10 cellular contexts compared by ENCODE assay signal in the genomic region with DNA sequence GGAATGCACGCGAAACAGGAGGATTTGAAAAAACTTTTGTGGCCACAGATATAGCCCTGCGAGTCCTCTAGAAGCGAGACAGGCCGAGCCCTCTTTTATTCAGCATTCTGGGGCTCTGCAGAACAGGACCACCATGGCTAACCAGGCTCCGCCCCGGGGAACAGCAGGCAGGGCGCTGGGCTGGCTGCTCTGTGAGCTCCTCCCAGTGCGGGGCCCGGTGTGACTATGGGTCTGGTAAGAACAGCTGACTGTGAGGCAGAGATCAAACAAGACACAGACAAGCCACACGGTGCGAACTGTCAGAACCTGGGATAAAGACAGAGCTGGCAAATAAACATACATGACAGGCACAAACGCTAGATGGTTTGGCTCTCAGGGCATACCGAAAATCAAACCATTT. TPM values are rescaled to one million over a fixed set of nuclear protein-coding genes. Genes with fewer than 3 reads are reported as not detected.
DNase-seq lines count a peak whose midpoint lies in the region; ATAC-seq, FAIRE-seq and TF ChIP-seq lines count a peak whose summit lies in the region.
"Had no signal": no experiment of that assay in that cellular context is flagged by ENCODE, and none has a peak within 500 bp of the region (broad histone marks: within the 10 kb centered on the region; RNA-seq: fewer than 3 reads in every experiment).

No MANE protein-coding gene starts in this region.

- ATAC-seq in GM18868 (IDR thresholded peaks at IDR 0.05; ENCODE audit: unreplicated experiment), result no peak

- 37% methylated on average over 14 of the region's 14 CpGs for WGBS in prostate gland

- no peaks in the 10 kb centered on the region; the same call in 1 of the 2 replicates for H3K36me3 ChIP-seq in H7 (replicated peaks; ENCODE audit: control insufficient read depth, insufficient read depth, low read length)
- H3K36me3 ChIP-seq in SK-N-MC (ENCODE audit: insufficient read depth, low read length), result peaks cover 17% of the 10 kb centered on the region
- no peaks in the 10 kb centered on the region for H3K36me3 ChIP-seq in left ventricle myocardium inferior
- H3K36me3 ChIP-seq in prostate gland, result no peaks in the 10 kb centered on the region

- H3K9ac ChIP-seq in SK-N-MC (ENCODE audit: insufficient read length), result no peak overlapping the region

- intact Hi-C loops in left ventricle myocardium inferior (cut with micrococcal nuclease), result no loop called here
- intact Hi-C loops in prostate gland (cut with DNase I), result no loop called here

- peak; percentile 86 for DNase-seq in H7
- no peak for DNase-seq in SK-N-MC (ENCODE audit: low read depth, low spot score)
- DNase-seq in left ventricle myocardium inferior, result peak; percentile 18
- peak; percentile 72 for DNase-seq in prostate gland (ENCODE audit: low spot score)
- DNase-seq in amygdala (lab: John Stamatoyannopoulos, UW), result no peak
- no peak for DNase-seq in stimulated activated CD4-positive, alpha-beta T cell treated with anti-CD3 and anti-CD28 coated beads, Interleukin-2, amount 100 ng/mL, for 48 hours
- no peak for DNase-seq in RCC 7860 (ENCODE audit: low spot score)
- DNase-seq: activated CD4-positive, alpha-beta T cell treated with anti-CD3 and anti-CD28 coated beads, Interleukin-2, amount 10 ng/mL, durations not matched to agents 24 days and 14 days had no signal

- TF ChIP-seq POLR2A in prostate gland (IDR thresholded peaks at IDR 0.05), result no peak

- H3K9me3 ChIP-seq in SK-N-MC (ENCODE audit: low read depth, low read length) (0 out of 2 replicates have a peak, but pooled peaks cover under 1% of the 10 kb centered on the region), left ventricle myocardium inferior (replicated peaks) (no peaks in the 10 kb centered on the region), prostate gland (no peaks in the 10 kb centered on the region)

- TF ChIP-seq CTCF in left ventricle myocardium inferior (IDR thresholded peaks at IDR 0.05; ENCODE audit: borderline replicate concordance) (no peak), prostate gland (IDR thresholded peaks at IDR 0.05) (no peak)

- H3K4me1 ChIP-seq in left ventricle myocardium inferior (peaks cover 68% of the 10 kb centered on the region), prostate gland (replicated peaks) (peaks cover 25% of the 10 kb centered on the region)

- FAIRE-seq in RCC 7860 (lab: Jason Lieb, UNC), result no peak

- peak overlapping the region; percentile 93; the same call in 1 of the 2 replicates for H3K27ac ChIP-seq in SK-N-MC
- H3K27ac ChIP-seq in left ventricle myocardium inferior (replicated peaks), result peak overlapping the region; percentile 83
- peak overlapping the region; percentile 73 to 76 for H3K27ac ChIP-seq in prostate gland
- H3K27ac ChIP-seq: dorsolateral prefrontal cortex had no signal

- H3K27me3 ChIP-seq in H7 (ENCODE audit: control insufficient read depth, insufficient read depth, low read length), result no peaks in the 10 kb centered on the region
- no peaks in the 10 kb centered on the region for H3K27me3 ChIP-seq in left ventricle myocardium inferior (ENCODE audit: low read depth)
- H3K27me3 ChIP-seq in prostate gland (replicated peaks; ENCODE audit: insufficient read depth), result no peaks in the 10 kb centered on the region

- H3K4me3 ChIP-seq in H7 (ENCODE audit: insufficient read depth, low read depth, low read length) (no peak overlapping the region), SK-N-MC (no peak overlapping the region), left ventricle myocardium inferior (peak overlapping the region; percentile 21), prostate gland (peak overlapping the region in 1 of 2 donors; percentile 1)
- H3K4me3 ChIP-seq: dorsolateral prefrontal cortex had no signal

RNA-seq across cellular contexts. Expression of gene PXDN, which starts 15.5 kb away (rescaled TPM):
- total RNA-seq in H7 (2014; rRNA removed; shearing (Covaris generic)), result 102 and 124 TPM in 2 replicates
- total RNA-seq in left ventricle myocardium inferior, result 15.7 TPM
- 10 to 100 TPM; 29.5 to 40.8 TPM for total RNA-seq in prostate gland

Comparison
In these comparisons a context has a peak if more than half of its experiments do, and no peak if none do; other contexts are left out.
1. DNase-seq: peak in H7 (single experiment), left ventricle myocardium inferior (single experiment) and prostate gland (single experiment); none in SK-N-MC (single experiment), amygdala (0 of 56), stimulated activated CD4-positive, alpha-beta T cell treated with anti-CD3 and anti-CD28 coated beads, Interleukin-2, amount 100 ng/mL, for 48 hours (0 of 2) and RCC 7860 (single experiment).
2. Peak in every context shown above with its lines, with median percentiles within 50 percentile points of each other: H3K27ac ChIP-seq.